In the genomic region with DNA sequence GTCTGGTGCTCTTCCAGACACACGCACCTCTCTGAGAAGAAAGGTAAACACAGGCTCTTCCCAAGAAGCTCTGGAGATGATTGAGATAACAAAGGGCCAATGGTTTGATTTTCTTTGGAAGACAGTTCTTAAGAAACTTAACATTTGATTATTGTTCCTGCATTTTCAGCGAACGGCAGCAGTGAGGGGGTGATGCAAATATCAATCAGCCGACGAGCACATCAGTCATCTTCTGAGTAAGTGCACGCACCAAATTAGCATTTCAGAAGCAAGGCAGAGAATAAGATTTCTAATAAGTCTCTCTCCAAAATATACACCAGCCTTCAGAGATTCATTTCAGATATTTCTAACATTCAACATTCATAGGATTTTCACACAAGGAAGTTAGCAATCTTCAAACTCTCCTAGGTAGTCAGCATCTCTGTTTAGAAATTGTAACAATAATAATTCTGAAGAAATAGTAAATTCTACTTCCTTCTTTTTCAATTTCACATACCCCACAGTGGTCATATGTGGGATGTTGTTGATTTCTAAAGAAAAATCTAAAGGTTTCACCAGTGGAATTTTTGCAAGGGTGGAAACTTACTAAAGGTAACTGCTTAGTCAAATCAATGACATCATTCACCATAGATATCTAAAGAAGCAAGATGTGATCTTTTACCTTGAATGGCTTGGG, we compare ENCODE assay signal across 1 cellular context.
TF ChIP-seq lines count a peak whose summit lies in the region.

No MANE protein-coding gene starts in this region.

TF ChIP-seq in GM12878, 131 proteins besides CTCF, POLR2A, EP300 and RAD21 (continued from another document):
- TF ChIP-seq MEF2B (IDR thresholded peaks at IDR 0.05; ENCODE audit: partially characterized antibody, poor library complexity, severe bottlenecking) (no peak), IKZF1 (conservative IDR thresholded peaks at IDR 0.05) (no peak), NR2F1 (conservative IDR thresholded peaks at IDR 0.05) (no peak), CHD4 (IDR thresholded peaks at IDR 0.05) (no peak), GATAD2B (conservative IDR thresholded peaks at IDR 0.05; ENCODE audit: low read depth) (no peak), RELA (IDR thresholded peaks at IDR 0.05; ENCODE audit: borderline replicate concordance, partially characterized antibody) (no peak), MEF2A (IDR thresholded peaks at IDR 0.05; ENCODE audit: insufficient read depth, low read depth, low read length) (no peak), RB1 (IDR thresholded peaks at IDR 0.05; ENCODE audit: borderline replicate concordance) (no peak)
- TF ChIP-seq, protein P1, sequence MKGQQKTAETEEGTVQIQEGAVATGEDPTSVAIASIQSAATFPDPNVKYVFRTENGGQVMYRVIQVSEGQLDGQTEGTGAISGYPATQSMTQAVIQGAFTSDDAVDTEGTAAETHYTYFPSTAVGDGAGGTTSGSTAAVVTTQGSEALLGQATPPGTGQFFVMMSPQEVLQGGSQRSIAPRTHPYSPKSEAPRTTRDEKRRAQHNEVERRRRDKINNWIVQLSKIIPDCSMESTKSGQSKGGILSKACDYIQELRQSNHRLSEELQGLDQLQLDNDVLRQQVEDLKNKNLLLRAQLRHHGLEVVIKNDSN (IDR thresholded peaks at IDR 0.05; ENCODE audit: borderline replicate concordance, extremely low read length, insufficient read depth, low read depth, low read length): no peak
- TF ChIP-seq, protein P2, sequence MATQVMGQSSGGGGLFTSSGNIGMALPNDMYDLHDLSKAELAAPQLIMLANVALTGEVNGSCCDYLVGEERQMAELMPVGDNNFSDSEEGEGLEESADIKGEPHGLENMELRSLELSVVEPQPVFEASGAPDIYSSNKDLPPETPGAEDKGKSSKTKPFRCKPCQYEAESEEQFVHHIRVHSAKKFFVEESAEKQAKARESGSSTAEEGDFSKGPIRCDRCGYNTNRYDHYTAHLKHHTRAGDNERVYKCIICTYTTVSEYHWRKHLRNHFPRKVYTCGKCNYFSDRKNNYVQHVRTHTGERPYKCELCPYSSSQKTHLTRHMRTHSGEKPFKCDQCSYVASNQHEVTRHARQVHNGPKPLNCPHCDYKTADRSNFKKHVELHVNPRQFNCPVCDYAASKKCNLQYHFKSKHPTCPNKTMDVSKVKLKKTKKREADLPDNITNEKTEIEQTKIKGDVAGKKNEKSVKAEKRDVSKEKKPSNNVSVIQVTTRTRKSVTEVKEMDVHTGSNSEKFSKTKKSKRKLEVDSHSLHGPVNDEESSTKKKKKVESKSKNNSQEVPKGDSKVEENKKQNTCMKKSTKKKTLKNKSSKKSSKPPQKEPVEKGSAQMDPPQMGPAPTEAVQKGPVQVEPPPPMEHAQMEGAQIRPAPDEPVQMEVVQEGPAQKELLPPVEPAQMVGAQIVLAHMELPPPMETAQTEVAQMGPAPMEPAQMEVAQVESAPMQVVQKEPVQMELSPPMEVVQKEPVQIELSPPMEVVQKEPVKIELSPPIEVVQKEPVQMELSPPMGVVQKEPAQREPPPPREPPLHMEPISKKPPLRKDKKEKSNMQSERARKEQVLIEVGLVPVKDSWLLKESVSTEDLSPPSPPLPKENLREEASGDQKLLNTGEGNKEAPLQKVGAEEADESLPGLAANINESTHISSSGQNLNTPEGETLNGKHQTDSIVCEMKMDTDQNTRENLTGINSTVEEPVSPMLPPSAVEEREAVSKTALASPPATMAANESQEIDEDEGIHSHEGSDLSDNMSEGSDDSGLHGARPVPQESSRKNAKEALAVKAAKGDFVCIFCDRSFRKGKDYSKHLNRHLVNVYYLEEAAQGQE (IDR thresholded peaks at IDR 0.05; ENCODE audit: low read depth, low read length): no peak
- TF ChIP-seq, protein P3, sequence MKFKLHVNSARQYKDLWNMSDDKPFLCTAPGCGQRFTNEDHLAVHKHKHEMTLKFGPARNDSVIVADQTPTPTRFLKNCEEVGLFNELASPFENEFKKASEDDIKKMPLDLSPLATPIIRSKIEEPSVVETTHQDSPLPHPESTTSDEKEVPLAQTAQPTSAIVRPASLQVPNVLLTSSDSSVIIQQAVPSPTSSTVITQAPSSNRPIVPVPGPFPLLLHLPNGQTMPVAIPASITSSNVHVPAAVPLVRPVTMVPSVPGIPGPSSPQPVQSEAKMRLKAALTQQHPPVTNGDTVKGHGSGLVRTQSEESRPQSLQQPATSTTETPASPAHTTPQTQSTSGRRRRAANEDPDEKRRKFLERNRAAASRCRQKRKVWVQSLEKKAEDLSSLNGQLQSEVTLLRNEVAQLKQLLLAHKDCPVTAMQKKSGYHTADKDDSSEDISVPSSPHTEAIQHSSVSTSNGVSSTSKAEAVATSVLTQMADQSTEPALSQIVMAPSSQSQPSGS (IDR thresholded peaks at IDR 0.05; ENCODE audit: low read length): peak; percentile 19; the same call in 1 of the 2 replicates
